ENCODE assay signal across 8 cellular contexts in the genomic region with DNA sequence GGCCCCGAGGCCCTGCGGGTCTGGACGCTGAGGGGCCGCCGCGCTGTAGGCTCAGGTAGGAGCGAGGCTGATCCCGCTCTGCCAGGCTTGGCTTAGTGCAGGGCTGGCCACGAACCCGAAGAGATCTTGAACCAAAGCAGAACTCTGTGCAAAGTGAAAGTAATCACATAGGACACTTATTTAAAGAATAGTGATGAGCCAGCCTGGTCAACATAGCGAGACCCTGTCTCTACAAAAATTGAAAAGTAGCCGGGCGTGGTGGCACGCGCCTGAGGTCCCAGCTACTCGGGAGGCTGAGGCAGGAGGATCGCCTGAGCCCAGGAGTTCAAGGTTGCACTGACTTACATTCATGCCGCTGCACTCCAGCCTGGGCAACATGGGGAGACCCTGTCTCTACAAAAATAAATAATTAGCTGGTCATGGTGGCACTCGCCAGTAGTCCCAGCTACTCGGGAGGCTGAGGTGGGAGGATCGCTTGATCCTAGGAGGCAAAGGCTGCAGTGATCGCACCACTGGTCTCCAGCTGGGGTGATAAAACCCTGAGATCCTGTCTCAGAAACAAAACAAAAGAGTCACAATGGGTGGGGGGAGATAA. TPM values are rescaled to one million over a fixed set of nuclear protein-coding genes. Genes with fewer than 3 reads are reported as not detected.
A peak's percentile ranks its signal among the peaks of the same experiment; 100 is the strongest.
DNase-seq lines count a peak whose midpoint lies in the region; ATAC-seq and TF ChIP-seq lines count a peak whose summit lies in the region.

No MANE protein-coding gene starts in this region.

- H3K4me2 ChIP-seq in MM.1S (ENCODE audit: low read depth, low read length) = peak overlapping the region; percentile 87
- peak overlapping the region; percentile 69 for H3K4me2 ChIP-seq in trophoblast cell (ENCODE audit: low read length)

- no peak for TF ChIP-seq POLR2A in erythroblast (IDR thresholded peaks at IDR 0.05; ENCODE audit: low read length)

- WGBS in endodermal cell (ENCODE audit: insufficient coverage in 1 of 2, insufficient read length in 1 of 2), 2 experiments = 18 to 20% methylated on average over 22 of the region's 22 CpGs
- no CpG with 5 or more reads among the region's 22 CpGs for WGBS in trophoblast cell (ENCODE audit: extremely low coverage, insufficient coverage, insufficient read length)

- peaks cover 20% of the 10 kb centered on the region for H3K27me3 Mint-ChIP-seq in endodermal cell (ENCODE audit: insufficient read depth)

- no peak overlapping the region for H3K23ac ChIP-seq in trophoblast cell (ENCODE audit: low read length)

- H3K4me1 Mint-ChIP-seq in endodermal cell = peaks cover 16% of the 10 kb centered on the region

- H3K36me3 Mint-ChIP-seq in endodermal cell (ENCODE audit: low read depth) = peaks cover 39% of the 10 kb centered on the region

- H2AFZ ChIP-seq in MM.1S (ENCODE audit: low read length) (peak overlapping the region; percentile 99), trophoblast cell (ENCODE audit: insufficient read depth, low read length, poor library complexity) (peak overlapping the region; percentile 79)

- H3K36me3 ChIP-seq in MM.1S (replicated peaks; ENCODE audit: insufficient read depth, low read length) (peaks cover 6% of the 10 kb centered on the region; the same call in 1 of the 2 replicates), endodermal cell (ENCODE audit: control insufficient read depth, insufficient read depth, low read length) (peaks cover 41% of the 10 kb centered on the region), trophoblast cell (ENCODE audit: control insufficient read depth in 1 of 2, insufficient read depth in 2 of 2, low read length in 2 of 2) (peaks cover 20 to 26% of the 10 kb centered on the region in 2 experiments)

- no peak overlapping the region for H2BK12ac ChIP-seq in trophoblast cell (ENCODE audit: low read length)

- H3K4ac ChIP-seq in trophoblast cell (ENCODE audit: low read depth, low read length) = peak overlapping the region; percentile 94

- H3K14ac ChIP-seq in trophoblast cell (ENCODE audit: low read length) = peak overlapping the region; percentile 62

- DNase-seq in MM.1S (no peak), endodermal cell (peak; percentile 79), trophoblast cell (no peak), erythroblast (lab: John Stamatoyannopoulos, UW) (no peak)

- H3K18ac ChIP-seq in trophoblast cell (ENCODE audit: low read length) = peak overlapping the region; percentile 88

- peak overlapping the region; percentile 87 for H2AK5ac ChIP-seq in trophoblast cell (ENCODE audit: low read length)

- H4K91ac ChIP-seq in trophoblast cell (ENCODE audit: low read depth, low read length) = peak overlapping the region; percentile 52

- H4K20me1 ChIP-seq in MM.1S (ENCODE audit: insufficient read depth, low read length) = no peaks in the 10 kb centered on the region

- H2BK5ac ChIP-seq in trophoblast cell (ENCODE audit: low read depth, low read length, poor library complexity) = peak overlapping the region; percentile 74

- peak overlapping the region; percentile 98 for H3K27ac Mint-ChIP-seq in endodermal cell

- peak overlapping the region; percentile 88 for H3K4me3 Mint-ChIP-seq in endodermal cell

- H3K4me1 ChIP-seq in MM.1S (ENCODE audit: low read length) (peaks cover 9% of the 10 kb centered on the region), endodermal cell (ENCODE audit: control insufficient read depth, insufficient read depth, low read length) (peaks cover 5% of the 10 kb centered on the region), trophoblast cell (ENCODE audit: control insufficient read depth in 1 of 2, insufficient read depth in 2 of 2, low read length in 2 of 2) (peaks cover 19 to 26% of the 10 kb centered on the region in 2 experiments)

- peaks cover 42% of the 10 kb centered on the region for H3K79me2 ChIP-seq in MM.1S (ENCODE audit: low read length)
- peaks cover 15% of the 10 kb centered on the region for H3K79me2 ChIP-seq in trophoblast cell (ENCODE audit: control insufficient read depth, insufficient read depth, low read length, poor library complexity)

- peaks cover 2% of the 10 kb centered on the region for H3K9me3 Mint-ChIP-seq in endodermal cell

- H3K9me3 ChIP-seq in MM.1S (replicated peaks; ENCODE audit: insufficient read depth, low read length) (no peaks in the 10 kb centered on the region), endodermal cell (ENCODE audit: control insufficient read depth, low read length) (no peaks in the 10 kb centered on the region), trophoblast cell (ENCODE audit: insufficient read depth, low read depth, low read length) (no peaks in the 10 kb centered on the region)

- peak overlapping the region; percentile 79 for H2BK120ac ChIP-seq in trophoblast cell (ENCODE audit: insufficient read depth, low read length, poor library complexity)

- no peaks in the 10 kb centered on the region for H3F3A ChIP-seq in MM.1S (ENCODE audit: insufficient read depth, low read length)

- TF ChIP-seq CTCF in MM.1S (IDR thresholded peaks at IDR 0.05; ENCODE audit: low read length) (no peak), endodermal cell (conservative IDR thresholded peaks at IDR 0.05) (no peak)

- H3K4me3 ChIP-seq in MM.1S (ENCODE audit: low read length) = peak overlapping the region; percentile 100
- H3K4me3 ChIP-seq in endodermal cell (ENCODE audit: low read length) = peak overlapping the region; percentile 92
- H3K4me3 ChIP-seq in trophoblast cell (ENCODE audit: low read depth, low read length) = peak overlapping the region; percentile 97

- ATAC-seq in GM19467 (IDR thresholded peaks at IDR 0.05; ENCODE audit: unreplicated experiment) = peak; percentile 24
- no peak for ATAC-seq in HG02642 (IDR thresholded peaks at IDR 0.05; ENCODE audit: poor library complexity, unreplicated experiment)
- ATAC-seq in GM21576 (IDR thresholded peaks at IDR 0.05; ENCODE audit: unreplicated experiment) = no peak
- ATAC-seq in GM19324 (IDR thresholded peaks at IDR 0.05; ENCODE audit: low FRiP score, unreplicated experiment) = no peak

- H3K27ac ChIP-seq in MM.1S (ENCODE audit: low read length) = peak overlapping the region; percentile 46; the same call in 1 of the 2 replicates
- peak overlapping the region; percentile 69 for H3K27ac ChIP-seq in endodermal cell (ENCODE audit: low read depth, low read length)
- peak overlapping the region; percentile 75 for H3K27ac ChIP-seq in trophoblast cell (ENCODE audit: low read depth, low read length)

- H3K79me1 ChIP-seq in trophoblast cell (ENCODE audit: low read length) = peaks cover 26% of the 10 kb centered on the region

- peak overlapping the region; percentile 78 for H4K8ac ChIP-seq in trophoblast cell (ENCODE audit: low read depth, low read length)

- peak overlapping the region; percentile 97 for H3K9ac ChIP-seq in MM.1S (ENCODE audit: low read length)
- peak overlapping the region; percentile 85 for H3K9ac ChIP-seq in endodermal cell (ENCODE audit: extremely low read depth, low read length, poor library complexity, severe bottlenecking)
- H3K9ac ChIP-seq in trophoblast cell (ENCODE audit: low read length) = peak overlapping the region; percentile 95

- no peaks in the 10 kb centered on the region for H3K27me3 ChIP-seq in MM.1S (replicated peaks; ENCODE audit: insufficient read depth, low read length)
- H3K27me3 ChIP-seq in endodermal cell (ENCODE audit: control insufficient read depth, insufficient read depth, low read length, poor library complexity, severe bottlenecking) = no peaks in the 10 kb centered on the region
- H3K27me3 ChIP-seq in trophoblast cell (ENCODE audit: insufficient read depth, low read length) = no peaks in the 10 kb centered on the region

- no peaks in the 10 kb centered on the region for H3K9me2 ChIP-seq in MM.1S (replicated peaks; ENCODE audit: insufficient read depth, low read length)

- peak overlapping the region; percentile 92 for H4K12ac ChIP-seq in trophoblast cell (ENCODE audit: low read depth, low read length)

RNA-seq across cellular contexts. Expression of gene ZSCAN25, which starts 0.5 kb away (rescaled TPM):
- 10 to 100 TPM; 22.2 to 23.1 TPM for total RNA-seq in endodermal cell
- 12.4 TPM for polyA plus RNA-seq in endodermal cell (2013, experiment 1 of 2)
- polyA plus RNA-seq in endodermal cell (2013, experiment 2 of 2) = 11.9 TPM
- 7.6 and 8.2 TPM in 2 replicates for polyA plus RNA-seq in trophoblast cell (2013)

RNA-seq across cellular contexts. Expression of gene TMEM225B, which starts 19.2 kb away (rescaled TPM):
- total RNA-seq in endodermal cell = 1 to 10 TPM in 1 of 2 donors, under 1 TPM in 1; 0.26 to 3.2 TPM
- polyA plus RNA-seq in endodermal cell (2013, experiment 1 of 2) = 1.2 TPM
- 1.2 TPM for polyA plus RNA-seq in endodermal cell (2013, experiment 2 of 2)
- polyA plus RNA-seq in trophoblast cell (2013) = 0.51 and 0.74 TPM in 2 replicates

RNA-seq across cellular contexts. Expression of gene ZNF655, which starts 58.8 kb away (rescaled TPM):
- 10 to 100 TPM; 57.0 to 58.2 TPM for total RNA-seq in endodermal cell
- polyA plus RNA-seq in endodermal cell (2013, experiment 1 of 2) = 42.6 TPM
- polyA plus RNA-seq in endodermal cell (2013, experiment 2 of 2) = 46.1 TPM
- 38.5 and 40.3 TPM in 2 replicates for polyA plus RNA-seq in trophoblast cell (2013)
